Comparison of ENCODE assay signal across 8 cellular contexts in genomic region chr11:72736452-72737069, GRCh38. TPM values are rescaled to one million over a fixed set of nuclear protein-coding genes. Genes with fewer than 3 reads are reported as not detected.
A peak's percentile ranks its signal among the peaks of the same experiment; 100 is the strongest.
DNase-seq lines count a peak whose midpoint lies in the region; ATAC-seq and TF ChIP-seq lines count a peak whose summit lies in the region.

No MANE protein-coding gene starts in this region.

- no peak for TF ChIP-seq CTCF in GM13976 (IDR thresholded peaks at IDR 0.05; ENCODE audit: borderline replicate concordance, control extremely low read depth, extremely low read depth, insufficient read depth, missing control alignments)
- TF ChIP-seq CTCF in right atrium auricular region (IDR thresholded peaks at IDR 0.05), result no peak

- ATAC-seq in HG03520 (IDR thresholded peaks at IDR 0.05; ENCODE audit: unreplicated experiment) (no peak), HG02623 (IDR thresholded peaks at IDR 0.05; ENCODE audit: unreplicated experiment) (no peak)

- no peaks in the 10 kb centered on the region for H3K36me3 ChIP-seq in right atrium auricular region

- DNase-seq in GM13976 (ENCODE audit: low spot score), result peak; percentile 64
- DNase-seq in SIG-M5 treated with dmso at 0.1 percent for 504 hours (lab: John Stamatoyannopoulos, UW; ENCODE audit: unreplicated experiment), result peak; percentile 98
- DNase-seq in activated effector memory CD4-positive, alpha-beta T cell treated with Interleukin-2 at 50 U/mL for 16 hours, result peak; percentile 39
- DNase-seq in right atrium auricular region (ENCODE audit: low spot score), result no peak
- DNase-seq in stimulated activated CD4-positive, alpha-beta T cell treated with anti-CD3 and anti-CD28 coated beads, Interleukin-2, amount 100 ng/mL, for 24 hours, result peak; percentile 54 to 65
- no peak for DNase-seq in NCI-H1694 treated with DMSO at 0.1 percent for 48 hours (lab: John Stamatoyannopoulos, UW)

- in situ Hi-C loops in GM13976 (cut with MboI; ENCODE audit: low sequenced_read_pairs, unreplicated experiment), result no loop called here

- H3K27ac ChIP-seq in right atrium auricular region, result peak overlapping the region; percentile 68 to 71

- H3K4me1 ChIP-seq in right atrium auricular region, result peaks cover 0 to 70% of the 10 kb centered on the region in 2 donors

- no peaks in the 10 kb centered on the region for H3K27me3 ChIP-seq in right atrium auricular region

- H3K4me3 ChIP-seq in right atrium auricular region, result no peak overlapping the region

- no peaks in the 10 kb centered on the region for H3K9me3 ChIP-seq in right atrium auricular region

RNA-seq across cellular contexts. Expression of gene ARAP1, which starts 15.6 kb away (rescaled TPM):
- 10 to 100 TPM; 74.0 to 83.8 TPM for total RNA-seq in right atrium auricular region

RNA-seq across cellular contexts. Expression of gene STARD10, which starts 57.3 kb away (rescaled TPM):
- 100 to 1,000 TPM in 1 of 2 donors, 10 to 100 TPM in 1; 77.0 to 112 TPM for total RNA-seq in right atrium auricular region

Comparison
In these comparisons a context has a peak if more than half of its experiments do, and no peak if none do; other contexts are left out.
1. DNase-seq: peak in GM13976 (single experiment), SIG-M5 treated with dmso at 0.1 percent for 504 hours (single experiment), activated effector memory CD4-positive, alpha-beta T cell treated with Interleukin-2 at 50 U/mL for 16 hours (single experiment) and stimulated activated CD4-positive, alpha-beta T cell treated with anti-CD3 and anti-CD28 coated beads, Interleukin-2, amount 100 ng/mL, for 24 hours (2 of 2); none in right atrium auricular region (single experiment) and NCI-H1694 treated with DMSO at 0.1 percent for 48 hours (single experiment).